In genomic region chr11:119205080-119205479, GRCh38 we compare ENCODE assay signal across 1 cellular context.
TF ChIP-seq lines count a peak whose summit lies in the region.

No MANE protein-coding gene starts in this region.

TF ChIP-seq in GM23338, 12 proteins besides CTCF, POLR2A, EP300 and RAD21 (continued from another document):
- TF ChIP-seq ZNF462 (CRISPR knock-in tag; IDR thresholded peaks at IDR 0.05) (no peak), STAT1 (IDR thresholded peaks at IDR 0.05; ENCODE audit: unreplicated experiment) (no peak), POLR2AphosphoS5 (IDR thresholded peaks at IDR 0.05; ENCODE audit: low read depth) (no peak), NANOG (IDR thresholded peaks at IDR 0.05; ENCODE audit: borderline replicate concordance) (no peak)
- TF ChIP-seq, protein P1, sequence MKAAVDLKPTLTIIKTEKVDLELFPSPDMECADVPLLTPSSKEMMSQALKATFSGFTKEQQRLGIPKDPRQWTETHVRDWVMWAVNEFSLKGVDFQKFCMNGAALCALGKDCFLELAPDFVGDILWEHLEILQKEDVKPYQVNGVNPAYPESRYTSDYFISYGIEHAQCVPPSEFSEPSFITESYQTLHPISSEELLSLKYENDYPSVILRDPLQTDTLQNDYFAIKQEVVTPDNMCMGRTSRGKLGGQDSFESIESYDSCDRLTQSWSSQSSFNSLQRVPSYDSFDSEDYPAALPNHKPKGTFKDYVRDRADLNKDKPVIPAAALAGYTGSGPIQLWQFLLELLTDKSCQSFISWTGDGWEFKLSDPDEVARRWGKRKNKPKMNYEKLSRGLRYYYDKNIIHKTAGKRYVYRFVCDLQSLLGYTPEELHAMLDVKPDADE (IDR thresholded peaks at IDR 0.05), result no peak
